ENCODE assay signal across 15 cellular contexts in the genomic region with DNA sequence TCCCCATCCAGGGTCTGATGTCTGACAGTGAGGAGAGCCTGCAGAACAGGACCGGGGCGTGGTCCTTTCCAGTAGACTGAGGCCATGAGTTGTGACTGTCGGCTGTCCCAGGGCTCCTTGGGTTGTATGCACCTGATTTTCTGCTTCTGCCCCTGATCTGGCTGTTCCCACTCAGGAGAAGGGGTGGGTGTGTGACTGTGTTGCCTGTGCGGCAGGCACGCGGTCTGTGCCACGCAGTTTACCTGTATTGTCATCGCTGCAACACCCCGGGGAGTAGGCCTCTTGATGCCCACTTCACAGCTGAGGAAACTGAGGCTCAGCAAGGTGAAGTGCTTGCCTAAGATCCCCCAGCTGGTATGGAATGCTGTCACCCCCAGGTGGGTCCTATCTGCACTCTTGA. TPM values are rescaled to one million over a fixed set of nuclear protein-coding genes. Genes with fewer than 3 reads are reported as not detected.
DNase-seq lines count a peak whose midpoint lies in the region; ATAC-seq and TF ChIP-seq lines count a peak whose summit lies in the region.
"Had no signal": no experiment of that assay in that cellular context is flagged by ENCODE, and none has a peak within 500 bp of the region (broad histone marks: within the 10 kb centered on the region; RNA-seq: fewer than 3 reads in every experiment).

No MANE protein-coding gene starts in this region.

- ATAC-seq in SK-N-SH treated with all-trans-retinoic acid at 6 μM for 48 hours, result no peak
- ATAC-seq: foreskin keratinocyte; stimulated activated effector memory CD8-positive, alpha-beta T cell treated with anti-CD3 and anti-CD28 coated beads, Interleukin-12 subunit alpha, Interleukin-12 subunit beta, amount 100 ng/mL, for 72 hours had no signal

- no peak overlapping the region for H3K14ac ChIP-seq in neuronal stem cell (ENCODE audit: low read length)

- H4K8ac ChIP-seq in neuronal stem cell (ENCODE audit: low read depth, low read length), result peak overlapping the region; percentile 29

- TF ChIP-seq CTCF in fibroblast of mammary gland (conservative IDR thresholded peaks at IDR 0.05; ENCODE audit: control insufficient read depth, insufficient read depth, low read depth, low read length), result no peak
- no peak for TF ChIP-seq CTCF in tibial artery (IDR thresholded peaks at IDR 0.05)

- H3K27me3 Mint-ChIP-seq in immature natural killer cell (ENCODE audit: low read depth in 3 of 3), result peaks cover 1 to 22% (median 4%) of the 10 kb centered on the region in 3 donors

- H3K9ac ChIP-seq in adipocyte (ENCODE audit: low read length), result peak overlapping the region; percentile 88
- H3K9ac ChIP-seq in neuronal stem cell (ENCODE audit: low read depth, low read length, poor library complexity), result no peak overlapping the region

- no peak overlapping the region for H3K4ac ChIP-seq in neuronal stem cell (ENCODE audit: low read length)

- H3K4me3 ChIP-seq in adipocyte (ENCODE audit: low read length), result peak overlapping the region; percentile 86
- H3K4me3 ChIP-seq in fibroblast of mammary gland (ENCODE audit: control insufficient read depth, low read depth, low read length), result peak overlapping the region; percentile 72
- no peak overlapping the region for H3K4me3 ChIP-seq in neuronal stem cell (ENCODE audit: low read length in 2 of 2)
- H3K4me3 ChIP-seq in tibial artery, result peak overlapping the region; percentile 53 to 56

- no peak overlapping the region for H2BK120ac ChIP-seq in neuronal stem cell (ENCODE audit: low read depth, low read length)

- H2AK5ac ChIP-seq in neuronal stem cell (ENCODE audit: low read depth, low read length), result peak overlapping the region; percentile 11

- H2BK12ac ChIP-seq in neuronal stem cell (ENCODE audit: low read length), result no peak overlapping the region

- H2BK15ac ChIP-seq in neuronal stem cell (ENCODE audit: low read length), result no peak overlapping the region

- H3K4me3 Mint-ChIP-seq in immature natural killer cell, result no peak overlapping the region
- H3K4me3 Mint-ChIP-seq: activated T-helper 1 cell treated with anti-CD3 and anti-CD28 coated beads, Interleukin-12 subunit alpha, Interleukin-12 subunit beta, Interleukin-2, Interleukin-4 antibody, amounts not matched to agents 30 ng/mL and 10 ng/mL and 1 ng/mL, durations not matched to agents 14 hours and 24 hours and 36 hours had no signal

- no peak for DNase-seq in adipocyte (ENCODE audit: low read depth)
- DNase-seq in fibroblast of mammary gland (ENCODE audit: low read depth), result no peak
- DNase-seq in neuronal stem cell (ENCODE audit: low spot score), result no peak
- DNase-seq in tibial artery, result no peak
- no peak for DNase-seq in immature natural killer cell
- no peak for DNase-seq in NCI-H748 treated with DMSO at 0.1 percent for 48 hours (lab: John Stamatoyannopoulos, UW)
- DNase-seq: activated CD4-positive, alpha-beta T cell treated with anti-CD3 and anti-CD28 coated beads, Interleukin-2, amount 10 ng/mL, durations not matched to agents 7 days and 5 days; foreskin keratinocyte; NCI-H1092 treated with DMSO at 0.1 percent for 48 hours; NCI-H446 treated with DMSO at 0.1 percent for 48 hours; stimulated activated CD4-positive, alpha-beta T cell treated with anti-CD3 and anti-CD28 coated beads, Interleukin-2, amount 100 ng/mL, for 24 hours had no signal

- H3K9me3 Mint-ChIP-seq in immature natural killer cell, result no peaks in the 10 kb centered on the region
- H3K9me3 Mint-ChIP-seq: activated CD4-positive, alpha-beta T cell treated with anti-CD3 and anti-CD28 coated beads, Interleukin-2, amount 10 ng/mL, durations not matched to agents 7 days and 5 days; activated T-helper 1 cell treated with anti-CD3 and anti-CD28 coated beads, Interleukin-12 subunit alpha, Interleukin-12 subunit beta, Interleukin-2, Interleukin-4 antibody, amounts not matched to agents 30 ng/mL and 10 ng/mL and 1 ng/mL, durations not matched to agents 14 hours and 24 hours and 36 hours; stimulated activated effector memory CD8-positive, alpha-beta T cell treated with anti-CD3 and anti-CD28 coated beads, Interleukin-12 subunit alpha, Interleukin-12 subunit beta, amount 100 ng/mL, for 72 hours; T-helper 1 cell treated with Interleukin-12 subunit alpha and Interleukin-12 subunit beta and Interleukin-4 antibody, amounts not matched to agents 30 μg/mL and 1 μg/mL, for 36 hours had no signal

- H3K36me3 Mint-ChIP-seq in immature natural killer cell, result no peaks in the 10 kb centered on the region
- H3K36me3 Mint-ChIP-seq: stimulated activated effector memory CD8-positive, alpha-beta T cell treated with anti-CD3 and anti-CD28 coated beads, Interleukin-12 subunit alpha, Interleukin-12 subunit beta, amount 100 ng/mL, for 72 hours had no signal

- no CpG with 5 or more reads among the region's 9 CpGs for WGBS in neuronal stem cell (ENCODE audit: extremely low coverage in 2 of 2, insufficient read length in 2 of 2, insufficient replicate concordance in 1 of 2), 2 donors

- H3K18ac ChIP-seq in neuronal stem cell (ENCODE audit: low read length), result no peak overlapping the region

- no peak overlapping the region for H2BK5ac ChIP-seq in neuronal stem cell (ENCODE audit: low read length)

- peaks cover 46% of the 10 kb centered on the region for H3K4me1 ChIP-seq in adipocyte (ENCODE audit: control insufficient read depth, insufficient read depth, low read length)
- peaks cover 3 to 6% of the 10 kb centered on the region in 2 donors for H3K4me1 ChIP-seq in neuronal stem cell (ENCODE audit: control insufficient read depth in 2 of 2, insufficient read depth in 1 of 2, low read depth in 1 of 2, low read length in 2 of 2)
- peaks cover 0 to 27% (median 15%) of the 10 kb centered on the region in 4 donors for H3K4me1 ChIP-seq in tibial artery

- H3K23ac ChIP-seq in neuronal stem cell (ENCODE audit: low read depth, low read length, poor library complexity), result no peak overlapping the region

- no peaks in the 10 kb centered on the region for H3K9me3 ChIP-seq in adipocyte (ENCODE audit: control insufficient read depth, low read length)
- H3K9me3 ChIP-seq in neuronal stem cell (replicated peaks in 1 of 2; ENCODE audit: control insufficient read depth in 2 of 2, insufficient read depth in 1 of 2, low read depth in 1 of 2, low read length in 2 of 2), result peaks cover 0 to 2% of the 10 kb centered on the region in 2 donors
- H3K9me3 ChIP-seq in tibial artery, result no peaks in the 10 kb centered on the region

- intact Hi-C loops in tibial artery (cut with DNase I; ENCODE audit: low total_unique reads), result no loop called here

- H3K4me2 ChIP-seq in neuronal stem cell (ENCODE audit: insufficient read depth, low read length, poor library complexity, severe bottlenecking), result no peak overlapping the region

- no peaks in the 10 kb centered on the region for H3K27me3 ChIP-seq in adipocyte (replicated peaks; ENCODE audit: control insufficient read depth, insufficient read depth, low read length)
- peaks cover 0 to 65% (median 31%) of the 10 kb centered on the region in 3 experiments for H3K27me3 ChIP-seq in neuronal stem cell (ENCODE audit: control insufficient read depth in 3 of 3, insufficient read depth in 3 of 3, low read depth in 1 of 3, low read length in 3 of 3)
- H3K27me3 ChIP-seq in tibial artery, result peaks cover 0 to 10% of the 10 kb centered on the region in 2 donors

- H4K91ac ChIP-seq in neuronal stem cell (ENCODE audit: low read depth, low read length, poor library complexity), result no peak overlapping the region

- no peaks in the 10 kb centered on the region for H3K36me3 ChIP-seq in adipocyte (ENCODE audit: control insufficient read depth, insufficient read depth, low read length, severe bottlenecking)
- no peaks in the 10 kb centered on the region for H3K36me3 ChIP-seq in neuronal stem cell (replicated peaks in 1 of 2; ENCODE audit: control insufficient read depth in 2 of 2, insufficient read depth in 2 of 2, low read length in 2 of 2)
- no peaks in the 10 kb centered on the region for H3K36me3 ChIP-seq in tibial artery

- no peak overlapping the region for H3K27ac Mint-ChIP-seq in immature natural killer cell
- H3K27ac Mint-ChIP-seq: activated CD4-positive, alpha-beta T cell treated with anti-CD3 and anti-CD28 coated beads, Interleukin-2, amount 10 ng/mL, durations not matched to agents 7 days and 5 days; activated T-helper 1 cell treated with anti-CD3 and anti-CD28 coated beads, Interleukin-12 subunit alpha, Interleukin-12 subunit beta, Interleukin-2, Interleukin-4 antibody, amounts not matched to agents 30 ng/mL and 10 ng/mL and 1 ng/mL, durations not matched to agents 14 hours and 24 hours and 36 hours; stimulated activated effector memory CD8-positive, alpha-beta T cell treated with anti-CD3 and anti-CD28 coated beads, Interleukin-12 subunit alpha, Interleukin-12 subunit beta, amount 100 ng/mL, for 72 hours; T-helper 1 cell treated with Interleukin-12 subunit alpha and Interleukin-12 subunit beta and Interleukin-4 antibody, amounts not matched to agents 30 μg/mL and 1 μg/mL, for 36 hours had no signal

- peaks cover 9 to 10% of the 10 kb centered on the region in 2 donors for H3K4me1 Mint-ChIP-seq in immature natural killer cell

- H3K27ac ChIP-seq in neuronal stem cell (replicated peaks; ENCODE audit: low read length), result no peak overlapping the region
- H3K27ac ChIP-seq in tibial artery, result peak overlapping the region; percentile 30 to 42
- H3K27ac ChIP-seq: foreskin keratinocyte had no signal

- H2AFZ ChIP-seq in neuronal stem cell (ENCODE audit: low read length), result no peak overlapping the region

- H3K79me1 ChIP-seq in neuronal stem cell (ENCODE audit: low read depth, low read length), result no peaks in the 10 kb centered on the region

TF ChIP-seq in SK-N-SH treated with all-trans-retinoic acid at 6 μM for 48 hours, 23 proteins besides CTCF, POLR2A, EP300 and RAD21 (continues in another document):
- TF ChIP-seq ARNTL (CRISPR knock-in tag; IDR thresholded peaks at IDR 0.05; ENCODE audit: borderline replicate concordance, low read depth) (no peak), SNAI2 (CRISPR knock-in tag; IDR thresholded peaks at IDR 0.05) (no peak), ZNF70 (CRISPR knock-in tag; IDR thresholded peaks at IDR 0.05) (no peak), ZFP3 (CRISPR knock-in tag; IDR thresholded peaks at IDR 0.05) (no peak)
- TF ChIP-seq, protein P1, sequence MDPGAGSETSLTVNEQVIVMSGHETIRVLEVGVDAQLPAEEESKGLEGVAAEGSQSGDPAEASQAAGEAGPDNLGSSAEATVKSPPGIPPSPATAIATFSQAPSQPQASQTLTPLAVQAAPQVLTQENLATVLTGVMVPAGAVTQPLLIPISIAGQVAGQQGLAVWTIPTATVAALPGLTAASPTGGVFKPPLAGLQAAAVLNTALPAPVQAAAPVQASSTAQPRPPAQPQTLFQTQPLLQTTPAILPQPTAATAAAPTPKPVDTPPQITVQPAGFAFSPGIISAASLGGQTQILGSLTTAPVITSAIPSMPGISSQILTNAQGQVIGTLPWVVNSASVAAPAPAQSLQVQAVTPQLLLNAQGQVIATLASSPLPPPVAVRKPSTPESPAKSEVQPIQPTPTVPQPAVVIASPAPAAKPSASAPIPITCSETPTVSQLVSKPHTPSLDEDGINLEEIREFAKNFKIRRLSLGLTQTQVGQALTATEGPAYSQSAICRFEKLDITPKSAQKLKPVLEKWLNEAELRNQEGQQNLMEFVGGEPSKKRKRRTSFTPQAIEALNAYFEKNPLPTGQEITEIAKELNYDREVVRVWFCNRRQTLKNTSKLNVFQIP (CRISPR knock-in tag; IDR thresholded peaks at IDR 0.05; ENCODE audit: borderline replicate concordance, low read depth), result no peak

RNA-seq across cellular contexts. Expression of gene CRISPLD2, which starts 1.4 kb away (rescaled TPM):
- 0.14 TPM for polyA plus RNA-seq in neuronal stem cell (2013, experiment 1 of 2)
- polyA plus RNA-seq in neuronal stem cell (2013, experiment 2 of 2), result 0.12 TPM
- polyA plus RNA-seq in immature natural killer cell, result under 1 TPM; 0.05 to 0.24 (median 0.09) TPM

Comparison
In these comparisons a context has a peak if more than half of its experiments do, and no peak if none do; other contexts are left out.
1. H3K4me3 ChIP-seq: peak in adipocyte (single experiment), fibroblast of mammary gland (single experiment) and tibial artery (2 of 2); none in neuronal stem cell (0 of 2).